ENCODE assay signal across 1 cellular context in the genomic region with DNA sequence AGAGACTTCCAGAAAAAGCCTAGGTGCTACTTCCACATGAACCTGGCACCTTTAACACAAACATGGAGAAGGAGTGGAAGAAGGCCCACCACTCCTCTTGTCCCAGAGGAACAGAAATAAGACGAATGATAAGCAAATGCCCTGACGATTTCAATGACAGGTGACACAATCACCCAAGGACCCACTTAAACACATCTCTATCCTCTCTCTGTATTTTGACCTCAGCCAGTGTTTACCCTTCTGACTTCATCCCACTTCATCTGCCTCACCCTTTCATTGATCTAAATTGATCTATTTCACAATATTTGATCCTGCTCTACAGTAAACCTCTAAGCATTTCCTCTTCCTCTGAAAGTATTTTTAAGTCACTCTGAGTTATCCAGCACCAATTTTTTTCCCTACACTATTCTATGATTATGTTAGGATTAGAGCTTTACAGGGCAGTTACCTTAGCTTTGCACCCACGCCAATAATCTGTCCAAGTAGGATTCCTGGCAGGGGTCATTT.
TF ChIP-seq lines count a peak whose summit lies in the region.

No MANE protein-coding gene starts in this region.

TF ChIP-seq in K562, 482 proteins besides CTCF, POLR2A, EP300 and RAD21:
- TF ChIP-seq, protein P1, sequence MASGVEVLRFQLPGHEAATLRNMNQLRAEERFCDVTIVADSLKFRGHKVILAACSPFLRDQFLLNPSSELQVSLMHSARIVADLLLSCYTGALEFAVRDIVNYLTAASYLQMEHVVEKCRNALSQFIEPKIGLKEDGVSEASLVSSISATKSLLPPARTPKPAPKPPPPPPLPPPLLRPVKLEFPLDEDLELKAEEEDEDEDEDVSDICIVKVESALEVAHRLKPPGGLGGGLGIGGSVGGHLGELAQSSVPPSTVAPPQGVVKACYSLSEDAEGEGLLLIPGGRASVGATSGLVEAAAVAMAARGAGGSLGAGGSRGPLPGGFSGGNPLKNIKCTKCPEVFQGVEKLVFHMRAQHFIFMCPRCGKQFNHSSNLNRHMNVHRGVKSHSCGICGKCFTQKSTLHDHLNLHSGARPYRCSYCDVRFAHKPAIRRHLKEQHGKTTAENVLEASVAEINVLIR (CRISPR knock-in tag; IDR thresholded peaks at IDR 0.05) = no peak
- TF ChIP-seq BMI1 (IDR thresholded peaks at IDR 0.05; ENCODE audit: low read length) (no peak), RBM39 (optimal IDR thresholded peaks at IDR 0.05; ENCODE audit: low read depth, low read length) (no peak), ZNF764 (CRISPR knock-in tag; IDR thresholded peaks at IDR 0.05; ENCODE audit: low read depth) (no peak), TEAD2 (tag; IDR thresholded peaks at IDR 0.05) (no peak), NCOA6 (IDR thresholded peaks at IDR 0.05) (no peak), NCOR1 (IDR thresholded peaks at IDR 0.05) (no peak), POLR2AphosphoS2 (IDR thresholded peaks at IDR 0.05; ENCODE audit: low read length) (peak; percentile 68; the same call in 1 of the 2 replicates), ZNF41 (CRISPR knock-in tag; conservative IDR thresholded peaks at IDR 0.05) (no peak), SUPT5H (IDR thresholded peaks at IDR 0.05) (0 out of 2 replicates have a peak, but pooled peaks have one; percentile 22), CCAR2 (IDR thresholded peaks at IDR 0.05; ENCODE audit: low read depth, low read length) (no peak)
- TF ChIP-seq, protein P2, sequence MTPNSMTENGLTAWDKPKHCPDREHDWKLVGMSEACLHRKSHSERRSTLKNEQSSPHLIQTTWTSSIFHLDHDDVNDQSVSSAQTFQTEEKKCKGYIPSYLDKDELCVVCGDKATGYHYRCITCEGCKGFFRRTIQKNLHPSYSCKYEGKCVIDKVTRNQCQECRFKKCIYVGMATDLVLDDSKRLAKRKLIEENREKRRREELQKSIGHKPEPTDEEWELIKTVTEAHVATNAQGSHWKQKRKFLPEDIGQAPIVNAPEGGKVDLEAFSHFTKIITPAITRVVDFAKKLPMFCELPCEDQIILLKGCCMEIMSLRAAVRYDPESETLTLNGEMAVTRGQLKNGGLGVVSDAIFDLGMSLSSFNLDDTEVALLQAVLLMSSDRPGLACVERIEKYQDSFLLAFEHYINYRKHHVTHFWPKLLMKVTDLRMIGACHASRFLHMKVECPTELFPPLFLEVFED (CRISPR knock-in tag; conservative IDR thresholded peaks at IDR 0.05) = peak; percentile 38; the same call in 1 of the 2 replicates
- TF ChIP-seq, protein P3, sequence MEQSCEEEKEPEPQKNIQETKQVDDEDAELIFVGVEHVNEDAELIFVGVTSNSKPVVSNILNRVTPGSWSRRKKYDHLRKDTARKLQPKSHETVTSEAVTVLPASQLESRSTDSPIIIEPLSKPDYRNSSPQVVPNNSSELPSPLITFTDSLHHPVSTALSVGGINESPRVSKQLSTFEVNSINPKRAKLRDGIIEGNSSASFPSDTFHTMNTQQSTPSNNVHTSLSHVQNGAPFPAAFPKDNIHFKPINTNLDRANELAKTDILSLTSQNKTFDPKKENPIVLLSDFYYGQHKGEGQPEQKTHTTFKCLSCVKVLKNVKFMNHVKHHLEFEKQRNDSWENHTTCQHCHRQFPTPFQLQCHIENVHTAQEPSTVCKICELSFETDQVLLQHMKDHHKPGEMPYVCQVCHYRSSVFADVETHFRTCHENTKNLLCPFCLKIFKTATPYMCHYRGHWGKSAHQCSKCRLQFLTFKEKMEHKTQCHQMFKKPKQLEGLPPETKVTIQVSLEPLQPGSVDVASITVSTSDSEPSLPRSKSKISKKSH (CRISPR knock-in tag; IDR thresholded peaks at IDR 0.05) = no peak
- TF ChIP-seq, protein P4, sequence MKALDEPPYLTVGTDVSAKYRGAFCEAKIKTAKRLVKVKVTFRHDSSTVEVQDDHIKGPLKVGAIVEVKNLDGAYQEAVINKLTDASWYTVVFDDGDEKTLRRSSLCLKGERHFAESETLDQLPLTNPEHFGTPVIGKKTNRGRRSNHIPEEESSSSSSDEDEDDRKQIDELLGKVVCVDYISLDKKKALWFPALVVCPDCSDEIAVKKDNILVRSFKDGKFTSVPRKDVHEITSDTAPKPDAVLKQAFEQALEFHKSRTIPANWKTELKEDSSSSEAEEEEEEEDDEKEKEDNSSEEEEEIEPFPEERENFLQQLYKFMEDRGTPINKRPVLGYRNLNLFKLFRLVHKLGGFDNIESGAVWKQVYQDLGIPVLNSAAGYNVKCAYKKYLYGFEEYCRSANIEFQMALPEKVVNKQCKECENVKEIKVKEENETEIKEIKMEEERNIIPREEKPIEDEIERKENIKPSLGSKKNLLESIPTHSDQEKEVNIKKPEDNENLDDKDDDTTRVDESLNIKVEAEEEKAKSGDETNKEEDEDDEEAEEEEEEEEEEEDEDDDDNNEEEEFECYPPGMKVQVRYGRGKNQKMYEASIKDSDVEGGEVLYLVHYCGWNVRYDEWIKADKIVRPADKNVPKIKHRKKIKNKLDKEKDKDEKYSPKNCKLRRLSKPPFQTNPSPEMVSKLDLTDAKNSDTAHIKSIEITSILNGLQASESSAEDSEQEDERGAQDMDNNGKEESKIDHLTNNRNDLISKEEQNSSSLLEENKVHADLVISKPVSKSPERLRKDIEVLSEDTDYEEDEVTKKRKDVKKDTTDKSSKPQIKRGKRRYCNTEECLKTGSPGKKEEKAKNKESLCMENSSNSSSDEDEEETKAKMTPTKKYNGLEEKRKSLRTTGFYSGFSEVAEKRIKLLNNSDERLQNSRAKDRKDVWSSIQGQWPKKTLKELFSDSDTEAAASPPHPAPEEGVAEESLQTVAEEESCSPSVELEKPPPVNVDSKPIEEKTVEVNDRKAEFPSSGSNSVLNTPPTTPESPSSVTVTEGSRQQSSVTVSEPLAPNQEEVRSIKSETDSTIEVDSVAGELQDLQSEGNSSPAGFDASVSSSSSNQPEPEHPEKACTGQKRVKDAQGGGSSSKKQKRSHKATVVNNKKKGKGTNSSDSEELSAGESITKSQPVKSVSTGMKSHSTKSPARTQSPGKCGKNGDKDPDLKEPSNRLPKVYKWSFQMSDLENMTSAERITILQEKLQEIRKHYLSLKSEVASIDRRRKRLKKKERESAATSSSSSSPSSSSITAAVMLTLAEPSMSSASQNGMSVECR (CRISPR knock-in tag; IDR thresholded peaks at IDR 0.05) = no peak
